In the genomic region with DNA sequence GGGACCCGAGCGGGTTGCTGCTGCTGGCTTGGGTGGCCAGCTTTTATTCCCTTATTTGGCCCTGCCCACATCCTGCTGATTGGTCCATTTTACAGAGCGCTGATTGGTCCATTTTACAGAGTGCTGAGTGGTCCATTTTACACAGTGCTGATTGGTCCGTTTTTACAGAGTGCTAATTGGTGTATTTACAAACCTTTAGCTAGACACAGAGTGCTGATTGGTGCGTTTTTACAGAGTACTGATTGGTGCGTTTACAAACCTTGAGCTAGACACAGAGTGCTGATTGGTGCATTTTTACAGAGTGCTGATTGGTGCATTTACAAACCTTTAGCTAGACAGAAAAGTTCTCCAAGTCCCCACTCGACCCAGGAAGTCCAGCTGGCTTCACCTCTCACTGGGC, we compare ENCODE assay signal across 3 cellular contexts. TPM values are rescaled to one million over a fixed set of nuclear protein-coding genes. Genes with fewer than 3 reads are reported as not detected.
"Had no signal": no experiment of that assay in that cellular context is flagged by ENCODE, and none has a peak within 500 bp of the region (broad histone marks: within the 10 kb centered on the region; RNA-seq: fewer than 3 reads in every experiment).

No MANE protein-coding gene starts in this region.

RNA-seq across cellular contexts. Expression of gene TDRD12, which starts 19.4 kb away (rescaled TPM):
- total RNA-seq: upper lobe of right lung had no signal

RNA-seq across cellular contexts. Expression of gene RGS9BP, which starts 24.5 kb away (rescaled TPM):
- total RNA-seq: neural crest cell, smooth muscle cell had no signal
- polyA plus RNA-seq: smooth muscle cell had no signal
